In the genomic region with DNA sequence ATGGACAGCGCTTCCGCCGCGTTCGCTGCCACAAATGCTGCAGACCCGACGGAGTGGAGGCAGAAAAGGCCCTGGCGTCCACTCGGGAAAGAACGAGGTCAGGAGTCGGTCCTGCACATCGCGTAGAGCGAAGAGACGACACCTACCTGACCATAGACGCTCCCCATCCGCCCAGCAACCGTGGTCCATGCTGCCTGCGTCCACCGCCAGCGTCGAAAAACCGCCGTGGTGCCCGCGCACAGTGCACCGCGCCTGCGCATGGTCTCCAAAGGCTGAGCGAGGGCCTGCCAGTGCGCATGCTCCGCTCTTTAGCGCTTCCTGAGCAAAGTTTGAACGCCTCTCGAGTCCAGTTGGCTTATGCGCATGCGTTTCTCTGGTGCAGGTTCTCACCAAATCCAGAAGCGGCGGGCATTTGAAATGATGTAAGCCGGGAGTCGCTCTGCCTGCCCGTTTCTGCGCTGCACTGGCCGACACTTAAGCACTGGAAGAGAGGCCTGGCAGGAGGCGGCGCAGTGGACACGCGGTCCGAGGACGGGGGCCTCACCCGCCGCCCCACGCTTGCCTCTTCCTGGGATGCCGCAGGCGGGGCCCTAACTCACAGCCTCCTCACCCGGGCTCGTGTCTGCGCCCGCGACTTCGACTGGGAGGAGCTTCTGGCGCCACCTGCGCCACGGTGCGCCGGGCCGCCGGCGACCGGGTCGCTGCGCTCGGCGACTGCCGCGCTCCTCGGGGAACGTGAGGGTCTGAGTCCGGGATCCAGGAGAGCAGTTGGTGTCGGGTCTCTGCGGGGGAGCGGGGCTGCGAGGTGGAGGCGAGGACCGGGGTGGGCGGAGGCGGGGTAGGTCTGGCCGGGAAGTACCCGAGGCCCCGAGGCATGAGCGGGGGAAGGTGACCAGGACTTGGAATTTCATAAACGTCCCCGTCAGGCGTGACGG, we compare ENCODE assay signal across 1 cellular context.
TF ChIP-seq lines count a peak whose summit lies in the region.

A gene with protein sequence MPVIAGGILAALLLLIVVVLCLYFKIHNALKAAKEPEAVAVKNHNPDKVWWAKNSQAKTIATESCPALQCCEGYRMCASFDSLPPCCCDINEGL (minus strand): TSS at position 243 of the 935 bp plus-strand sequence. CDS start 29,066 bp downstream, outside the sequence.

TF ChIP-seq in HepG2, 621 proteins besides CTCF, POLR2A, EP300 and RAD21 (continued from another document and continues in another):
- TF ChIP-seq ZNF574 (CRISPR knock-in tag; IDR thresholded peaks at IDR 0.05) (peak; percentile 14; the same call in 1 of the 2 replicates), TEAD2 (CRISPR knock-in tag; IDR thresholded peaks at IDR 0.05) (no peak), REXO4 (CRISPR knock-in tag; IDR thresholded peaks at IDR 0.05; ENCODE audit: borderline replicate concordance) (peak; percentile 66; the same call in 1 of the 2 replicates), ZNF616 (CRISPR knock-in tag; IDR thresholded peaks at IDR 0.05; ENCODE audit: low read depth) (0 out of 2 replicates have a peak, but pooled peaks have one; percentile 47), IKZF4 (CRISPR knock-in tag; IDR thresholded peaks at IDR 0.05; ENCODE audit: borderline replicate concordance, low read depth, not compliant biosample characterization) (no peak), ZFP36L2 (CRISPR knock-in tag; IDR thresholded peaks at IDR 0.05) (no peak), ZNF709 (CRISPR knock-in tag; IDR thresholded peaks at IDR 0.05) (no peak), SAFB2 (CRISPR knock-in tag; IDR thresholded peaks at IDR 0.05; ENCODE audit: borderline replicate concordance, low read depth) (no peak), HDAC1 (CRISPR knock-in tag; IDR thresholded peaks at IDR 0.05) (peak; percentile 85), NPAS2 (CRISPR knock-in tag; IDR thresholded peaks at IDR 0.05; ENCODE audit: borderline replicate concordance) (no peak), MXD1 (CRISPR knock-in tag; IDR thresholded peaks at IDR 0.05) (peak; percentile 59; the same call in 1 of the 2 replicates), PRDM15 (CRISPR knock-in tag; IDR thresholded peaks at IDR 0.05) (no peak), GZF1 (CRISPR knock-in tag; IDR thresholded peaks at IDR 0.05) (peak; percentile 66; the same call in 1 of the 2 replicates), ZSCAN12 (CRISPR knock-in tag; IDR thresholded peaks at IDR 0.05) (no peak), ZNF615 (CRISPR knock-in tag; IDR thresholded peaks at IDR 0.05; ENCODE audit: borderline replicate concordance) (no peak), HOXA5 (CRISPR knock-in tag; IDR thresholded peaks at IDR 0.05) (no peak), SETDB1 (CRISPR knock-in tag; IDR thresholded peaks at IDR 0.05; ENCODE audit: borderline replicate concordance) (no peak), SATB2 (CRISPR knock-in tag; IDR thresholded peaks at IDR 0.05) (no peak), ZFP90 (CRISPR knock-in tag; IDR thresholded peaks at IDR 0.05; ENCODE audit: borderline replicate concordance) (peak; percentile 44; the same call in 1 of the 2 replicates), E2F5 (CRISPR knock-in tag; conservative IDR thresholded peaks at IDR 0.05) (peak; percentile 75), SRY (CRISPR knock-in tag; IDR thresholded peaks at IDR 0.05) (peak; percentile 34; the same call in 1 of the 2 replicates), ZBTB38 (CRISPR knock-in tag; IDR thresholded peaks at IDR 0.05) (peak; percentile 67; the same call in 1 of the 2 replicates), ZNF768 (CRISPR knock-in tag; IDR thresholded peaks at IDR 0.05) (0 out of 2 replicates have a peak, but pooled peaks have one; percentile 6), U2AF2 (IDR thresholded peaks at IDR 0.05; ENCODE audit: low read depth, low read length) (no peak)
- TF ChIP-seq, protein P1, sequence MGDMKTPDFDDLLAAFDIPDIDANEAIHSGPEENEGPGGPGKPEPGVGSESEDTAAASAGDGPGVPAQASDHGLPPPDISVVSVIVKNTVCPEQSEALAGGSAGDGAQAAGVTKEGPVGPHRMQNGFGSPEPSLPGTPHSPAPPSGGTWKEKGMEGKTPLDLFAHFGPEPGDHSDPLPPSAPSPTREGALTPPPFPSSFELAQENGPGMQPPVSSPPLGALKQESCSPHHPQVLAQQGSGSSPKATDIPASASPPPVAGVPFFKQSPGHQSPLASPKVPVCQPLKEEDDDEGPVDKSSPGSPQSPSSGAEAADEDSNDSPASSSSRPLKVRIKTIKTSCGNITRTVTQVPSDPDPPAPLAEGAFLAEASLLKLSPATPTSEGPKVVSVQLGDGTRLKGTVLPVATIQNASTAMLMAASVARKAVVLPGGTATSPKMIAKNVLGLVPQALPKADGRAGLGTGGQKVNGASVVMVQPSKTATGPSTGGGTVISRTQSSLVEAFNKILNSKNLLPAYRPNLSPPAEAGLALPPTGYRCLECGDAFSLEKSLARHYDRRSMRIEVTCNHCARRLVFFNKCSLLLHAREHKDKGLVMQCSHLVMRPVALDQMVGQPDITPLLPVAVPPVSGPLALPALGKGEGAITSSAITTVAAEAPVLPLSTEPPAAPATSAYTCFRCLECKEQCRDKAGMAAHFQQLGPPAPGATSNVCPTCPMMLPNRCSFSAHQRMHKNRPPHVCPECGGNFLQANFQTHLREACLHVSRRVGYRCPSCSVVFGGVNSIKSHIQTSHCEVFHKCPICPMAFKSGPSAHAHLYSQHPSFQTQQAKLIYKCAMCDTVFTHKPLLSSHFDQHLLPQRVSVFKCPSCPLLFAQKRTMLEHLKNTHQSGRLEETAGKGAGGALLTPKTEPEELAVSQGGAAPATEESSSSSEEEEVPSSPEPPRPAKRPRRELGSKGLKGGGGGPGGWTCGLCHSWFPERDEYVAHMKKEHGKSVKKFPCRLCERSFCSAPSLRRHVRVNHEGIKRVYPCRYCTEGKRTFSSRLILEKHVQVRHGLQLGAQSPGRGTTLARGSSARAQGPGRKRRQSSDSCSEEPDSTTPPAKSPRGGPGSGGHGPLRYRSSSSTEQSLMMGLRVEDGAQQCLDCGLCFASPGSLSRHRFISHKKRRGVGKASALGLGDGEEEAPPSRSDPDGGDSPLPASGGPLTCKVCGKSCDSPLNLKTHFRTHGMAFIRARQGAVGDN (CRISPR knock-in tag; IDR thresholded peaks at IDR 0.05), result peak; percentile 98
- TF ChIP-seq, protein P2, sequence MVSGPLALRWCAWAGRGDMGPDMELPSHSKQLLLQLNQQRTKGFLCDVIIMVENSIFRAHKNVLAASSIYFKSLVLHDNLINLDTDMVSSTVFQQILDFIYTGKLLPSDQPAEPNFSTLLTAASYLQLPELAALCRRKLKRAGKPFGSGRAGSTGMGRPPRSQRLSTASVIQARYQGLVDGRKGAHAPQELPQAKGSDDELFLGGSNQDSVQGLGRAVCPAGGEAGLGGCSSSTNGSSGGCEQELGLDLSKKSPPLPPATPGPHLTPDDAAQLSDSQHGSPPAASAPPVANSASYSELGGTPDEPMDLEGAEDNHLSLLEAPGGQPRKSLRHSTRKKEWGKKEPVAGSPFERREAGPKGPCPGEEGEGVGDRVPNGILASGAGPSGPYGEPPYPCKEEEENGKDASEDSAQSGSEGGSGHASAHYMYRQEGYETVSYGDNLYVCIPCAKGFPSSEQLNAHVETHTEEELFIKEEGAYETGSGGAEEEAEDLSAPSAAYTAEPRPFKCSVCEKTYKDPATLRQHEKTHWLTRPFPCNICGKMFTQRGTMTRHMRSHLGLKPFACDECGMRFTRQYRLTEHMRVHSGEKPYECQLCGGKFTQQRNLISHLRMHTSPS (CRISPR knock-in tag; IDR thresholded peaks at IDR 0.05; ENCODE audit: low read depth), result no peak
- TF ChIP-seq, protein P3, sequence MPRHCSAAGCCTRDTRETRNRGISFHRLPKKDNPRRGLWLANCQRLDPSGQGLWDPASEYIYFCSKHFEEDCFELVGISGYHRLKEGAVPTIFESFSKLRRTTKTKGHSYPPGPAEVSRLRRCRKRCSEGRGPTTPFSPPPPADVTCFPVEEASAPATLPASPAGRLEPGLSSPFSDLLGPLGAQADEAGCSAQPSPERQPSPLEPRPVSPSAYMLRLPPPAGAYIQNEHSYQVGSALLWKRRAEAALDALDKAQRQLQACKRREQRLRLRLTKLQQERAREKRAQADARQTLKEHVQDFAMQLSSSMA (CRISPR knock-in tag; IDR thresholded peaks at IDR 0.05), result peak; percentile 76; the same call in 1 of the 2 replicates
- TF ChIP-seq, protein P4, sequence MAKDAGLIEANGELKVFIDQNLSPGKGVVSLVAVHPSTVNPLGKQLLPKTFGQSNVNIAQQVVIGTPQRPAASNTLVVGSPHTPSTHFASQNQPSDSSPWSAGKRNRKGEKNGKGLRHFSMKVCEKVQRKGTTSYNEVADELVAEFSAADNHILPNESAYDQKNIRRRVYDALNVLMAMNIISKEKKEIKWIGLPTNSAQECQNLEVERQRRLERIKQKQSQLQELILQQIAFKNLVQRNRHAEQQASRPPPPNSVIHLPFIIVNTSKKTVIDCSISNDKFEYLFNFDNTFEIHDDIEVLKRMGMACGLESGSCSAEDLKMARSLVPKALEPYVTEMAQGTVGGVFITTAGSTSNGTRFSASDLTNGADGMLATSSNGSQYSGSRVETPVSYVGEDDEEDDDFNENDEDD (CRISPR knock-in tag; IDR thresholded peaks at IDR 0.05; ENCODE audit: borderline replicate concordance), result peak; percentile 86
- TF ChIP-seq, protein P5, sequence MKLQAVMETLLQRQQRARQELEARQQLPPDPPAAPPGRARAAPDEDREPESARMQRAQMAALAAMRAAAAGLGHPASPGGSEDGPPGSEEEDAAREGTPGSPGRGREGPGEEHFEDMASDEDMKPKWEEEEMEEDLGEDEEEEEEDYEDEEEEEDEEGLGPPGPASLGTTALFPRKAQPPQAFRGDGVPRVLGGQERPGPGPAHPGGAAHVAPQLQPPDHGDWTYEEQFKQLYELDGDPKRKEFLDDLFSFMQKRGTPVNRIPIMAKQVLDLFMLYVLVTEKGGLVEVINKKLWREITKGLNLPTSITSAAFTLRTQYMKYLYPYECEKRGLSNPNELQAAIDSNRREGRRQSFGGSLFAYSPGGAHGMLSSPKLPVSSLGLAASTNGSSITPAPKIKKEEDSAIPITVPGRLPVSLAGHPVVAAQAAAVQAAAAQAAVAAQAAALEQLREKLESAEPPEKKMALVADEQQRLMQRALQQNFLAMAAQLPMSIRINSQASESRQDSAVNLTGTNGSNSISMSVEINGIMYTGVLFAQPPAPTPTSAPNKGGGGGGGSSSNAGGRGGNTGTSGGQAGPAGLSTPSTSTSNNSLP (IDR thresholded peaks at IDR 0.05; ENCODE audit: low read depth, low read length), result no peak
- TF ChIP-seq, protein P6, sequence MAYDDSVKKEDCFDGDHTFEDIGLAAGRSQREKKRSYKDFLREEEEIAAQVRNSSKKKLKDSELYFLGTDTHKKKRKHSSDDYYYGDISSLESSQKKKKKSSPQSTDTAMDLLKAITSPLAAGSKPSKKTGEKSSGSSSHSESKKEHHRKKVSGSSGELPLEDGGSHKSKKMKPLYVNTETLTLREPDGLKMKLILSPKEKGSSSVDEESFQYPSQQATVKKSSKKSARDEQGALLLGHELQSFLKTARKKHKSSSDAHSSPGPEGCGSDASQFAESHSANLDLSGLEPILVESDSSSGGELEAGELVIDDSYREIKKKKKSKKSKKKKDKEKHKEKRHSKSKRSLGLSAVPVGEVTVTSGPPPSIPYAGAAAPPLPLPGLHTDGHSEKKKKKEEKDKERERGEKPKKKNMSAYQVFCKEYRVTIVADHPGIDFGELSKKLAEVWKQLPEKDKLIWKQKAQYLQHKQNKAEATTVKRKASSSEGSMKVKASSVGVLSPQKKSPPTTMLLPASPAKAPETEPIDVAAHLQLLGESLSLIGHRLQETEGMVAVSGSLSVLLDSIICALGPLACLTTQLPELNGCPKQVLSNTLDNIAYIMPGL (CRISPR knock-in tag; IDR thresholded peaks at IDR 0.05; ENCODE audit: borderline replicate concordance in 1 of 2, low read depth in 1 of 2), result no peak; a peak in 1 of 4 replicates
